Comparison of ENCODE assay signal across 13 cellular contexts in genomic region chr7:121080913-121081326, GRCh38.
A peak's percentile ranks its signal among the peaks of the same experiment; 100 is the strongest.
DNase-seq lines count a peak whose midpoint lies in the region; ATAC-seq and TF ChIP-seq lines count a peak whose summit lies in the region.
"Had no signal": no experiment of that assay in that cellular context is flagged by ENCODE, and none has a peak within 500 bp of the region (broad histone marks: within the 10 kb centered on the region; RNA-seq: fewer than 3 reads in every experiment).

No MANE protein-coding gene starts in this region.

- H2AFZ ChIP-seq in OCI-LY3 (ENCODE audit: low read depth, low read length) (no peak overlapping the region), mesenchymal stem cell (ENCODE audit: low read depth, low read length) (no peak overlapping the region), neuronal stem cell (ENCODE audit: low read length) (no peak overlapping the region)
- H2AFZ ChIP-seq: GM23248 had no signal

- H3K9me3 Mint-ChIP-seq in HFFc6: no peaks in the 10 kb centered on the region
- H3K9me3 Mint-ChIP-seq: CD4-positive, alpha-beta memory T cell; IgD-negative memory B cell had no signal

- H3K4me2 ChIP-seq in OCI-LY3 (ENCODE audit: low read length) (peak overlapping the region; percentile 19; the same call in 1 of the 2 replicates), mesenchymal stem cell (ENCODE audit: low read length, poor library complexity, severe bottlenecking) (no peak overlapping the region), skeletal muscle satellite cell (ENCODE audit: low read length) (peak overlapping the region; percentile 11), neuronal stem cell (ENCODE audit: insufficient read depth, low read length, poor library complexity, severe bottlenecking) (no peak overlapping the region)
- H3K4me2 ChIP-seq: A549 had no signal

- no peak overlapping the region for H3K9ac ChIP-seq in OCI-LY3 (ENCODE audit: low read length)
- peak overlapping the region; percentile 30 for H3K9ac ChIP-seq in mesenchymal stem cell (ENCODE audit: low read length)
- H3K9ac ChIP-seq in skeletal muscle satellite cell (ENCODE audit: low read depth, low read length): no peak overlapping the region
- H3K9ac ChIP-seq in neuronal stem cell (ENCODE audit: low read depth, low read length, poor library complexity): no peak overlapping the region
- H3K9ac ChIP-seq: GM23248 had no signal

- TF ChIP-seq CTCF in HFFc6 (IDR thresholded peaks at IDR 0.05) (no peak), OCI-LY3 (IDR thresholded peaks at IDR 0.05; ENCODE audit: low read depth, low read length) (no peak)

- H4K91ac ChIP-seq in mesenchymal stem cell (ENCODE audit: low read length) (no peak overlapping the region), neuronal stem cell (ENCODE audit: low read depth, low read length, poor library complexity) (no peak overlapping the region)

- H3K36me3 Mint-ChIP-seq in HFFc6 (ENCODE audit: low read depth): peaks cover 12% of the 10 kb centered on the region; the same call in 1 of the 2 replicates
- H3K36me3 Mint-ChIP-seq: CD4-positive, alpha-beta memory T cell; IgD-negative memory B cell had no signal

- H3K4me3 Mint-ChIP-seq in HFFc6: peak overlapping the region; percentile 48; the same call in 1 of the 2 replicates
- H3K4me3 Mint-ChIP-seq: CD4-positive, alpha-beta memory T cell; IgD-negative memory B cell had no signal

- H3K14ac ChIP-seq in mesenchymal stem cell (ENCODE audit: low read length in 2 of 2): no peak overlapping the region
- no peak overlapping the region for H3K14ac ChIP-seq in neuronal stem cell (ENCODE audit: low read length)

- H3K4me1 ChIP-seq in OCI-LY3 (ENCODE audit: low read length) (peaks cover 29% of the 10 kb centered on the region), mesenchymal stem cell (ENCODE audit: control insufficient read depth, insufficient read depth, low read depth, low read length) (peaks cover 6% of the 10 kb centered on the region), skeletal muscle satellite cell (ENCODE audit: control insufficient read depth, insufficient read depth, low read length) (peaks cover 72% of the 10 kb centered on the region), neuronal stem cell (ENCODE audit: control insufficient read depth in 2 of 2, insufficient read depth in 1 of 2, low read depth in 1 of 2, low read length in 2 of 2) (no peaks in the 10 kb centered on the region)
- H3K4me1 ChIP-seq: BE2C had no signal

- no peak overlapping the region for H2BK120ac ChIP-seq in mesenchymal stem cell (ENCODE audit: low read depth, low read length)
- no peak overlapping the region for H2BK120ac ChIP-seq in neuronal stem cell (ENCODE audit: low read depth, low read length)

- H3K4ac ChIP-seq in mesenchymal stem cell (ENCODE audit: low read depth in 1 of 2, low read length in 2 of 2) (no peak overlapping the region), neuronal stem cell (ENCODE audit: low read length) (no peak overlapping the region)

- no peaks in the 10 kb centered on the region for H3K9me3 ChIP-seq in OCI-LY3 (ENCODE audit: insufficient read depth, low read length)
- no peaks in the 10 kb centered on the region for H3K9me3 ChIP-seq in mesenchymal stem cell (ENCODE audit: control insufficient read depth, low read length)
- no peaks in the 10 kb centered on the region for H3K9me3 ChIP-seq in skeletal muscle satellite cell (replicated peaks; ENCODE audit: low read length)
- peaks cover 0 to 2% of the 10 kb centered on the region in 2 donors for H3K9me3 ChIP-seq in neuronal stem cell (replicated peaks in 1 of 2; ENCODE audit: control insufficient read depth in 2 of 2, insufficient read depth in 1 of 2, low read depth in 1 of 2, low read length in 2 of 2)
- H3K9me3 ChIP-seq: A549, BE2C had no signal

- H3K79me2 ChIP-seq in OCI-LY3 (ENCODE audit: low read length): no peaks in the 10 kb centered on the region

- H4K8ac ChIP-seq in mesenchymal stem cell (ENCODE audit: low read length) (no peak overlapping the region), neuronal stem cell (ENCODE audit: low read depth, low read length) (no peak overlapping the region)

- H3K18ac ChIP-seq in mesenchymal stem cell (ENCODE audit: low read depth in 1 of 2, low read length in 2 of 2): no peak overlapping the region
- no peak overlapping the region for H3K18ac ChIP-seq in neuronal stem cell (ENCODE audit: low read length)

- H3K27me3 ChIP-seq in OCI-LY3 (ENCODE audit: low read depth, low read length): peaks cover 31% of the 10 kb centered on the region
- H3K27me3 ChIP-seq in mesenchymal stem cell (ENCODE audit: control insufficient read depth in 1 of 2, insufficient read depth in 1 of 2, low read length in 2 of 2): no peaks in the 10 kb centered on the region
- no peaks in the 10 kb centered on the region for H3K27me3 ChIP-seq in skeletal muscle satellite cell (ENCODE audit: control insufficient read depth, insufficient read depth, low read length)
- no peaks in the 10 kb centered on the region for H3K27me3 ChIP-seq in neuronal stem cell (ENCODE audit: control insufficient read depth in 3 of 3, insufficient read depth in 3 of 3, low read depth in 1 of 3, low read length in 3 of 3)

- no peaks in the 10 kb centered on the region for H3K36me3 ChIP-seq in OCI-LY3 (replicated peaks; ENCODE audit: low read depth, low read length)
- H3K36me3 ChIP-seq in mesenchymal stem cell (ENCODE audit: control insufficient read depth in 1 of 2, insufficient read depth in 2 of 2, low read depth in 1 of 2, low read length in 2 of 2): no peaks in the 10 kb centered on the region
- no peaks in the 10 kb centered on the region for H3K36me3 ChIP-seq in skeletal muscle satellite cell (ENCODE audit: insufficient read depth, low read length)
- H3K36me3 ChIP-seq in neuronal stem cell (replicated peaks in 1 of 2; ENCODE audit: control insufficient read depth in 2 of 2, insufficient read depth in 2 of 2, low read length in 2 of 2): no peaks in the 10 kb centered on the region
- H3K36me3 ChIP-seq: BE2C had no signal

- H2BK5ac ChIP-seq in mesenchymal stem cell (ENCODE audit: low read depth, low read length, poor library complexity, severe bottlenecking) (no peak overlapping the region), neuronal stem cell (ENCODE audit: low read length) (no peak overlapping the region)

- no peak overlapping the region for H3K4me3 ChIP-seq in OCI-LY3 (ENCODE audit: low read length)
- H3K4me3 ChIP-seq in mesenchymal stem cell (ENCODE audit: insufficient read depth in 1 of 2, low read depth in 1 of 2, low read length in 2 of 2): no peak overlapping the region
- H3K4me3 ChIP-seq in skeletal muscle satellite cell (ENCODE audit: low read length): no peak overlapping the region
- no peak overlapping the region for H3K4me3 ChIP-seq in neuronal stem cell (ENCODE audit: low read length in 2 of 2)
- H3K4me3 ChIP-seq: A549, GM23248 had no signal

- H3K23ac ChIP-seq in mesenchymal stem cell (ENCODE audit: low read length in 2 of 2) (no peak overlapping the region), neuronal stem cell (ENCODE audit: low read depth, low read length, poor library complexity) (no peak overlapping the region)

- H3K27me3 Mint-ChIP-seq in HFFc6 (ENCODE audit: insufficient read depth): no peaks in the 10 kb centered on the region

- no peaks in the 10 kb centered on the region for H4K20me1 ChIP-seq in OCI-LY3 (ENCODE audit: insufficient read depth, low read length)

- WGBS in mesenchymal stem cell: 62% methylated on average over 3 of the region's 4 CpGs
- WGBS in neuronal stem cell (ENCODE audit: extremely low coverage in 2 of 2, insufficient read length in 2 of 2, insufficient replicate concordance in 1 of 2), 2 donors: no CpG with 5 or more reads among the region's 4 CpGs

- H2BK15ac ChIP-seq in mesenchymal stem cell (ENCODE audit: low read depth, poor library complexity, severe bottlenecking) (no peak overlapping the region), neuronal stem cell (ENCODE audit: low read length) (no peak overlapping the region)

- H3K79me1 ChIP-seq in mesenchymal stem cell (replicated peaks; ENCODE audit: low read length, poor library complexity, severe bottlenecking): peaks cover 6% of the 10 kb centered on the region
- no peaks in the 10 kb centered on the region for H3K79me1 ChIP-seq in neuronal stem cell (ENCODE audit: low read depth, low read length)

- no peak overlapping the region for H2AK5ac ChIP-seq in mesenchymal stem cell (ENCODE audit: low read length, severe bottlenecking)
- H2AK5ac ChIP-seq in neuronal stem cell (ENCODE audit: low read depth, low read length): no peak overlapping the region

- peak overlapping the region; percentile 19 for H3K27ac Mint-ChIP-seq in HFFc6
- H3K27ac Mint-ChIP-seq: CD4-positive, alpha-beta memory T cell; IgD-negative memory B cell had no signal

- H2BK12ac ChIP-seq in mesenchymal stem cell (ENCODE audit: low read length in 2 of 2) (no peak overlapping the region), neuronal stem cell (ENCODE audit: low read length) (no peak overlapping the region)

- no peak for DNase-seq in HFFc6
- DNase-seq in mesenchymal stem cell: no peak
- no peak for DNase-seq in neuronal stem cell (ENCODE audit: low spot score)
- DNase-seq: BE2C, DND-41 had no signal

- peaks cover 91% of the 10 kb centered on the region for H3K4me1 Mint-ChIP-seq in HFFc6 (ENCODE audit: low read depth)
- H3K4me1 Mint-ChIP-seq: CD4-positive, alpha-beta memory T cell had no signal

- H3K27ac ChIP-seq in OCI-LY3 (ENCODE audit: low read length): no peak overlapping the region
- no peak overlapping the region for H3K27ac ChIP-seq in mesenchymal stem cell (ENCODE audit: low read length, poor library complexity, severe bottlenecking)
- H3K27ac ChIP-seq in neuronal stem cell (replicated peaks; ENCODE audit: low read length): no peak overlapping the region
- H3K27ac ChIP-seq: A549, C4-2B, GM23248 had no signal

- ATAC-seq in GM18511 (IDR thresholded peaks at IDR 0.05; ENCODE audit: unreplicated experiment): no peak

Comparison
In these comparisons a context has a peak if more than half of its experiments do, and no peak if none do; other contexts are left out.
1. H3K4me2 ChIP-seq: peak in OCI-LY3 (single experiment) and skeletal muscle satellite cell (single experiment); none in mesenchymal stem cell (single experiment) and neuronal stem cell (single experiment).